ENCODE assay signal across 8 cellular contexts in genomic region chr11:77993902-77994301, GRCh38. TPM values are rescaled to one million over a fixed set of nuclear protein-coding genes. Genes with fewer than 3 reads are reported as not detected.
DNase-seq lines count a peak whose midpoint lies in the region; ATAC-seq and TF ChIP-seq lines count a peak whose summit lies in the region.

No MANE protein-coding gene starts in this region.

- H3K27ac Mint-ChIP-seq in brain = peak overlapping the region; percentile 98 to 100 (median 99)

- H3K36me3 ChIP-seq in mesodermal cell (ENCODE audit: control insufficient read depth, insufficient read depth, low read length) = peaks cover 33% of the 10 kb centered on the region

- H3K9me3 Mint-ChIP-seq in brain = no peaks in the 10 kb centered on the region

- peaks cover 5% of the 10 kb centered on the region for H3K27me3 Mint-ChIP-seq in brain

- H3K27ac ChIP-seq in 22Rv1 = peak overlapping the region; percentile 82
- H3K27ac ChIP-seq in HL-60 (replicated peaks) = peak overlapping the region; percentile 69
- peak overlapping the region; percentile 90 for H3K27ac ChIP-seq in mesodermal cell (ENCODE audit: low read depth, low read length, severe bottlenecking)

- DNase-seq in HL-60 (ENCODE audit: low read depth in 1 of 2, low spot score in 1 of 2) = no peak
- DNase-seq in NOMO-1 (lab: John Stamatoyannopoulos, UW; ENCODE audit: unreplicated experiment in 2 of 2) = no peak
- DNase-seq in COLO829 (ENCODE audit: low spot score) = no peak
- DNase-seq in SK-N-DZ (ENCODE audit: low spot score) = no peak
- DNase-seq in omental fat pad (ENCODE audit: low spot score) = no peak

- H3K4me1 Mint-ChIP-seq in brain = peaks cover 24% of the 10 kb centered on the region

- no peak for TF ChIP-seq CTCF in 22Rv1 (IDR thresholded peaks at IDR 0.05)
- no peak for TF ChIP-seq CTCF in HL-60 (IDR thresholded peaks at IDR 0.05; ENCODE audit: insufficient read depth, low read length)
- no peak for TF ChIP-seq CTCF in brain (conservative IDR thresholded peaks at IDR 0.05)
- no peak for TF ChIP-seq CTCF in omental fat pad (IDR thresholded peaks at IDR 0.05)

- no peak for ATAC-seq in omental fat pad (ENCODE audit: low FRiP score)

- H3K36me3 Mint-ChIP-seq in brain = peaks cover 7% of the 10 kb centered on the region

- H3K4me3 Mint-ChIP-seq in brain = peak overlapping the region; percentile 97 to 99 (median 99)

- no peaks in the 10 kb centered on the region for H3K4me1 ChIP-seq in mesodermal cell (ENCODE audit: control insufficient read depth, insufficient read depth, low read length, poor library complexity, severe bottlenecking)

- no peaks in the 10 kb centered on the region for H3K27me3 ChIP-seq in HL-60 (ENCODE audit: insufficient read depth, poor library complexity, severe bottlenecking)

- H3K9me3 ChIP-seq in mesodermal cell (ENCODE audit: control insufficient read depth, low read length) = no peaks in the 10 kb centered on the region

- peak overlapping the region; percentile 93 for H3K4me3 ChIP-seq in HL-60 (replicated peaks; ENCODE audit: insufficient read depth, low read length)
- H3K4me3 ChIP-seq in mesodermal cell (ENCODE audit: extremely low read depth, insufficient read depth, low read length, poor library complexity, severe bottlenecking) = peak overlapping the region; percentile 83

- 21 to 33% methylated on average over 3 to 6 of the region's 11 CpGs for WGBS in mesodermal cell (ENCODE audit: insufficient coverage in 2 of 2), 2 experiments

RNA-seq across cellular contexts. Expression of gene INTS4, which starts 0.6 kb away (rescaled TPM):
- polyA plus RNA-seq in brain (ENCODE audit: insufficient read depth, low read depth, low replicate concordance) = 27.7 TPM
- polyA plus RNA-seq in mesodermal cell (2013, experiment 1 of 2) = 37.2 TPM
- 35.6 TPM for polyA plus RNA-seq in mesodermal cell (2013, experiment 2 of 2)
- polyA plus RNA-seq in SK-N-DZ (2014; cell fraction: cytosol; rRNA removed) = 39.7 and 57.2 TPM in 2 replicates
- 136 and 188 TPM in 2 replicates for polyA plus RNA-seq in SK-N-DZ (2014; cell fraction: nucleus; rRNA removed)
- 10 to 100 TPM; 22.5 to 43.2 (median 28.7) TPM for total RNA-seq in omental fat pad

RNA-seq across cellular contexts. Expression of gene KCTD14, which starts 29.2 kb away (rescaled TPM):
- 31.0 TPM for polyA plus RNA-seq in brain (ENCODE audit: insufficient read depth, low read depth, low replicate concordance)
- 2.8 TPM for polyA plus RNA-seq in mesodermal cell (2013, experiment 1 of 2)
- 2.0 TPM for polyA plus RNA-seq in mesodermal cell (2013, experiment 2 of 2)
- polyA plus RNA-seq in SK-N-DZ (2014; cell fraction: cytosol; rRNA removed) = 1.3 and 2.0 TPM in 2 replicates
- polyA plus RNA-seq in SK-N-DZ (2014; cell fraction: nucleus; rRNA removed) = 1.2 and 1.7 TPM in 2 replicates
- total RNA-seq in omental fat pad = 1 to 10 TPM; 3.5 to 8.4 (median 6.2) TPM
